17 cellular contexts compared by ENCODE assay signal in genomic region chr1:234758851-234759250, GRCh38.
DNase-seq lines count a peak whose midpoint lies in the region; ATAC-seq, FAIRE-seq and TF ChIP-seq lines count a peak whose summit lies in the region.
"Had no signal": no experiment of that assay in that cellular context is flagged by ENCODE, and none has a peak within 500 bp of the region (broad histone marks: within the 10 kb centered on the region; RNA-seq: fewer than 3 reads in every experiment).

No MANE protein-coding gene starts in this region.

- H3K9me3 Mint-ChIP-seq in activated T-cell treated with anti-CD3 and anti-CD28 coated beads, Interleukin-2, amount 50 U/mL, for 24 hours = no peaks in the 10 kb centered on the region
- no peaks in the 10 kb centered on the region for H3K9me3 Mint-ChIP-seq in activated B cell treated with CpG ODN at 0.5 μM for 24 hours
- H3K9me3 Mint-ChIP-seq in dendritic cell treated with granulocyte-macrophage colony-stimulating factor and Interleukin-4, amounts not matched to agents 40 ng/mL and 50 ng/mL, for 4 days = peaks cover 6% of the 10 kb centered on the region

- no peak overlapping the region for H3K4me3 Mint-ChIP-seq in activated T-cell treated with anti-CD3 and anti-CD28 coated beads, Interleukin-2, amount 50 U/mL, for 24 hours
- no peak overlapping the region for H3K4me3 Mint-ChIP-seq in activated B cell treated with CpG ODN at 0.5 μM for 24 hours
- no peak overlapping the region for H3K4me3 Mint-ChIP-seq in dendritic cell treated with granulocyte-macrophage colony-stimulating factor and Interleukin-4, amounts not matched to agents 40 ng/mL and 50 ng/mL, for 4 days

- POLR2A ChIA-PET in activated B cell treated with CpG ODN at 0.5 μM for 24 hours (lab: Charles Lee) = no interaction called here

- TF ChIP-seq CTCF in activated B cell treated with CpG ODN at 0.5 μM for 24 hours (IDR thresholded peaks at IDR 0.05) = no peak

- FAIRE-seq in urothelium cell line (lab: Jason Lieb, UNC) = no peak

- H3K27ac Mint-ChIP-seq in activated T-cell treated with anti-CD3 and anti-CD28 coated beads, Interleukin-2, amount 50 U/mL, for 24 hours = no peak overlapping the region
- H3K27ac Mint-ChIP-seq in activated B cell treated with CpG ODN at 0.5 μM for 24 hours = no peak overlapping the region
- peak overlapping the region; percentile 52 for H3K27ac Mint-ChIP-seq in dendritic cell treated with granulocyte-macrophage colony-stimulating factor and Interleukin-4, amounts not matched to agents 40 ng/mL and 50 ng/mL, for 4 days

- H3K27me3 Mint-ChIP-seq in activated T-cell treated with anti-CD3 and anti-CD28 coated beads, Interleukin-2, amount 50 U/mL, for 24 hours = no peaks in the 10 kb centered on the region
- H3K27me3 Mint-ChIP-seq in activated B cell treated with CpG ODN at 0.5 μM for 24 hours = peaks cover 2% of the 10 kb centered on the region
- peaks cover 1% of the 10 kb centered on the region for H3K27me3 Mint-ChIP-seq in dendritic cell treated with granulocyte-macrophage colony-stimulating factor and Interleukin-4, amounts not matched to agents 40 ng/mL and 50 ng/mL, for 4 days

- H3K27ac ChIP-seq in thymus (ENCODE audit: low read depth) = peak overlapping the region; percentile 31
- H3K27ac ChIP-seq: psoas muscle, RWPE1, suprapubic skin, VCaP had no signal

- CTCF ChIA-PET in activated B cell treated with CpG ODN at 0.5 μM for 24 hours (lab: Charles Lee) = no interaction called here

- H3K36me3 Mint-ChIP-seq in activated T-cell treated with anti-CD3 and anti-CD28 coated beads, Interleukin-2, amount 50 U/mL, for 24 hours (ENCODE audit: low read depth) = no peaks in the 10 kb centered on the region
- H3K36me3 Mint-ChIP-seq in activated B cell treated with CpG ODN at 0.5 μM for 24 hours (ENCODE audit: low read depth) = no peaks in the 10 kb centered on the region
- H3K36me3 Mint-ChIP-seq in dendritic cell treated with granulocyte-macrophage colony-stimulating factor and Interleukin-4, amounts not matched to agents 40 ng/mL and 50 ng/mL, for 4 days (ENCODE audit: low read depth) = no peaks in the 10 kb centered on the region

- no peaks in the 10 kb centered on the region for H3K27me3 ChIP-seq in thymus (ENCODE audit: control insufficient read depth, insufficient read depth)
- H3K27me3 ChIP-seq: suprapubic skin had no signal

- no peaks in the 10 kb centered on the region for H3K36me3 ChIP-seq in thymus (ENCODE audit: control insufficient read depth, insufficient read depth)
- H3K36me3 ChIP-seq: suprapubic skin had no signal

- H3K4me1 ChIP-seq in thymus (ENCODE audit: control insufficient read depth, insufficient read depth, low read length) = peaks cover 10% of the 10 kb centered on the region

- peaks cover 42% of the 10 kb centered on the region for H3K4me1 Mint-ChIP-seq in activated T-cell treated with anti-CD3 and anti-CD28 coated beads, Interleukin-2, amount 50 U/mL, for 24 hours (ENCODE audit: low read depth)
- peaks cover 3% of the 10 kb centered on the region for H3K4me1 Mint-ChIP-seq in activated B cell treated with CpG ODN at 0.5 μM for 24 hours
- peaks cover 48% of the 10 kb centered on the region for H3K4me1 Mint-ChIP-seq in dendritic cell treated with granulocyte-macrophage colony-stimulating factor and Interleukin-4, amounts not matched to agents 40 ng/mL and 50 ng/mL, for 4 days (ENCODE audit: low read depth)

- no peak overlapping the region for H3K4me3 ChIP-seq in thymus (ENCODE audit: low read length)
- H3K4me3 ChIP-seq: lung, psoas muscle, suprapubic skin had no signal

- 71% methylated on average over 11 of the region's 11 CpGs for WGBS in thymus

- intact Hi-C loops in activated B cell treated with CpG ODN at 0.5 μM for 24 hours (cut with micrococcal nuclease) = no loop called here
- intact Hi-C loops in dendritic cell treated with granulocyte-macrophage colony-stimulating factor and Interleukin-4, amounts not matched to agents 40 ng/mL and 50 ng/mL, for 4 days (cut with micrococcal nuclease) = no loop called here

- DNase-seq in activated T-cell treated with anti-CD3 and anti-CD28 coated beads, Interleukin-2, amount 50 U/mL, for 1 hour = peak; percentile 48
- no peak for DNase-seq in activated T-cell treated with anti-CD3 and anti-CD28 coated beads, Interleukin-2, amount 50 U/mL, for 24 hours
- no peak for DNase-seq in activated B cell treated with CpG ODN at 0.5 μM for 24 hours
- DNase-seq in urothelium cell line (ENCODE audit: low spot score) = no peak
- DNase-seq: hippocampal formation; MM.1S; NCI-H345; psoas muscle; stimulated activated CD4-positive, alpha-beta T cell treated with anti-CD3 and anti-CD28 coated beads, Interleukin-4, amount 100 ng/mL, for 4 hours had no signal

- ATAC-seq in activated B cell treated with CpG ODN at 0.5 μM for 24 hours (ENCODE audit: low read depth) (peak; percentile 28), GM21717 (IDR thresholded peaks at IDR 0.05; ENCODE audit: unreplicated experiment) (no peak), GM18861 (IDR thresholded peaks at IDR 0.05; ENCODE audit: unreplicated experiment) (no peak)
- ATAC-seq: psoas muscle had no signal

- H3K9me3 ChIP-seq in thymus (ENCODE audit: control insufficient read depth) = no peaks in the 10 kb centered on the region
- H3K9me3 ChIP-seq: psoas muscle, suprapubic skin had no signal
